ENCODE assay signal across 1 cellular context in genomic region chr20:45948742-45949541, GRCh38.
TF ChIP-seq lines count a peak whose summit lies in the region.

No MANE protein-coding gene starts in this region.

TF ChIP-seq in GM12878, 131 proteins besides CTCF, POLR2A, EP300 and RAD21:
- no peak for TF ChIP-seq TBL1XR1 (IDR thresholded peaks at IDR 0.05; ENCODE audit: low read depth, low read length)
- no peak for TF ChIP-seq JUNB (IDR thresholded peaks at IDR 0.05)
- no peak for TF ChIP-seq BHLHE40 (IDR thresholded peaks at IDR 0.05; ENCODE audit: borderline replicate concordance in 1 of 2, low read depth in 2 of 2, low read length in 1 of 2)
- no peak for TF ChIP-seq RAD51 (IDR thresholded peaks at IDR 0.05)
- TF ChIP-seq RELA (IDR thresholded peaks at IDR 0.05; ENCODE audit: borderline replicate concordance, partially characterized antibody) = no peak
- no peak for TF ChIP-seq CHD4 (IDR thresholded peaks at IDR 0.05)
- 0 out of 2 replicates have a peak, but pooled peaks have one; percentile 14 for TF ChIP-seq PML (IDR thresholded peaks at IDR 0.05; ENCODE audit: low read length)
- 0 out of 2 replicates have a peak, but pooled peaks have one; percentile 3 for TF ChIP-seq CREB1 (IDR thresholded peaks at IDR 0.05; ENCODE audit: low read depth)
- TF ChIP-seq RFX5 (IDR thresholded peaks at IDR 0.05; ENCODE audit: low read depth, low read length) = no peak
TF ChIP-seq in GM12878: peak in this region for 2.
